In genomic region chr3:73813291-73813977, GRCh38 we compare ENCODE assay signal across 1 cellular context.
TF ChIP-seq lines count a peak whose summit lies in the region.

No MANE protein-coding gene starts in this region.

TF ChIP-seq in neural cell, 6 proteins besides CTCF, POLR2A, EP300 and RAD21 (continued from another document):
- TF ChIP-seq, protein P1, sequence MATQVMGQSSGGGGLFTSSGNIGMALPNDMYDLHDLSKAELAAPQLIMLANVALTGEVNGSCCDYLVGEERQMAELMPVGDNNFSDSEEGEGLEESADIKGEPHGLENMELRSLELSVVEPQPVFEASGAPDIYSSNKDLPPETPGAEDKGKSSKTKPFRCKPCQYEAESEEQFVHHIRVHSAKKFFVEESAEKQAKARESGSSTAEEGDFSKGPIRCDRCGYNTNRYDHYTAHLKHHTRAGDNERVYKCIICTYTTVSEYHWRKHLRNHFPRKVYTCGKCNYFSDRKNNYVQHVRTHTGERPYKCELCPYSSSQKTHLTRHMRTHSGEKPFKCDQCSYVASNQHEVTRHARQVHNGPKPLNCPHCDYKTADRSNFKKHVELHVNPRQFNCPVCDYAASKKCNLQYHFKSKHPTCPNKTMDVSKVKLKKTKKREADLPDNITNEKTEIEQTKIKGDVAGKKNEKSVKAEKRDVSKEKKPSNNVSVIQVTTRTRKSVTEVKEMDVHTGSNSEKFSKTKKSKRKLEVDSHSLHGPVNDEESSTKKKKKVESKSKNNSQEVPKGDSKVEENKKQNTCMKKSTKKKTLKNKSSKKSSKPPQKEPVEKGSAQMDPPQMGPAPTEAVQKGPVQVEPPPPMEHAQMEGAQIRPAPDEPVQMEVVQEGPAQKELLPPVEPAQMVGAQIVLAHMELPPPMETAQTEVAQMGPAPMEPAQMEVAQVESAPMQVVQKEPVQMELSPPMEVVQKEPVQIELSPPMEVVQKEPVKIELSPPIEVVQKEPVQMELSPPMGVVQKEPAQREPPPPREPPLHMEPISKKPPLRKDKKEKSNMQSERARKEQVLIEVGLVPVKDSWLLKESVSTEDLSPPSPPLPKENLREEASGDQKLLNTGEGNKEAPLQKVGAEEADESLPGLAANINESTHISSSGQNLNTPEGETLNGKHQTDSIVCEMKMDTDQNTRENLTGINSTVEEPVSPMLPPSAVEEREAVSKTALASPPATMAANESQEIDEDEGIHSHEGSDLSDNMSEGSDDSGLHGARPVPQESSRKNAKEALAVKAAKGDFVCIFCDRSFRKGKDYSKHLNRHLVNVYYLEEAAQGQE (IDR thresholded peaks at IDR 0.05; ENCODE audit: borderline replicate concordance) = peak; percentile 90
- TF ChIP-seq SMC3 (conservative IDR thresholded peaks at IDR 0.05; ENCODE audit: poor library complexity) (no peak), EZH2 (IDR thresholded peaks at IDR 0.05; ENCODE audit: borderline replicate concordance, insufficient read depth, low read length, poor library complexity, severe bottlenecking) (no peak), MXI1 (conservative IDR thresholded peaks at IDR 0.05; ENCODE audit: poor library complexity, severe bottlenecking) (no peak), TAF1 (IDR thresholded peaks at IDR 0.05; ENCODE audit: low read depth) (no peak)
TF ChIP-seq in neural cell: peak in this region for 1.
